ENCODE assay signal across 20 cellular contexts in genomic region chr12:29547151-29547561, GRCh38. TPM values are rescaled to one million over a fixed set of nuclear protein-coding genes. Genes with fewer than 3 reads are reported as not detected.
DNase-seq lines count a peak whose midpoint lies in the region; ATAC-seq and TF ChIP-seq lines count a peak whose summit lies in the region.
"Had no signal": no experiment of that assay in that cellular context is flagged by ENCODE, and none has a peak within 500 bp of the region (broad histone marks: within the 10 kb centered on the region; RNA-seq: fewer than 3 reads in every experiment).

No MANE protein-coding gene starts in this region.

- 0 out of 2 replicates have a peak, but pooled peaks cover 2% of the 10 kb centered on the region for H3K9me3 ChIP-seq in SJCRH30 (replicated peaks)
- H3K9me3 ChIP-seq: BE2C, HAP-1 had no signal

- no peaks in the 10 kb centered on the region for H3K9me3 Mint-ChIP-seq in osteocyte (ENCODE audit: unreplicated experiment)
- H3K9me3 Mint-ChIP-seq in activated CD8-positive, alpha-beta memory T cell treated with anti-CD3 and anti-CD28 coated beads, Interleukin-2, amount 10 ng/mL, durations not matched to agents 7 days and 5 days (ENCODE audit: low read depth) = no peaks in the 10 kb centered on the region
- H3K9me3 Mint-ChIP-seq: activated B cell treated with CpG ODN at 0.5 μM for 24 hours; activated naive CD4-positive, alpha-beta T cell treated with anti-CD3 and anti-CD28 coated beads, Interleukin-2, amount 10 ng/mL, durations not matched to agents 7 days and 5 days; stimulated activated naive CD8-positive, alpha-beta T cell treated with anti-CD3 and anti-CD28 coated beads, Interleukin-15, amount 100 ng/mL, for 72 hours had no signal

- no peaks in the 10 kb centered on the region for H3K27me3 Mint-ChIP-seq in osteocyte (ENCODE audit: unreplicated experiment)
- H3K27me3 Mint-ChIP-seq in activated CD8-positive, alpha-beta memory T cell treated with anti-CD3 and anti-CD28 coated beads, Interleukin-2, amount 10 ng/mL, durations not matched to agents 7 days and 5 days = no peaks in the 10 kb centered on the region
- H3K27me3 Mint-ChIP-seq: activated naive CD4-positive, alpha-beta T cell treated with anti-CD3 and anti-CD28 coated beads, Interleukin-2, amount 10 ng/mL, durations not matched to agents 7 days and 5 days had no signal

- H3K36me3 ChIP-seq in SJCRH30 = peaks cover 29% of the 10 kb centered on the region
- H3K36me3 ChIP-seq: BE2C, HAP-1 had no signal

- H3K4me1 Mint-ChIP-seq in osteocyte (ENCODE audit: unreplicated experiment) = peaks cover 15% of the 10 kb centered on the region
- no peaks in the 10 kb centered on the region for H3K4me1 Mint-ChIP-seq in activated CD8-positive, alpha-beta memory T cell treated with anti-CD3 and anti-CD28 coated beads, Interleukin-2, amount 10 ng/mL, durations not matched to agents 7 days and 5 days
- H3K4me1 Mint-ChIP-seq: activated B cell treated with CpG ODN at 0.5 μM for 24 hours; activated naive CD4-positive, alpha-beta T cell treated with anti-CD3 and anti-CD28 coated beads, Interleukin-2, amount 10 ng/mL, durations not matched to agents 7 days and 5 days; stimulated activated naive CD8-positive, alpha-beta T cell treated with anti-CD3 and anti-CD28 coated beads, Interleukin-15, amount 100 ng/mL, for 72 hours had no signal

- DNase-seq in AG20443 (ENCODE audit: low spot score) = peak; percentile 53
- peak in 1 of 2 experiments; percentile 19 for DNase-seq in SJCRH30
- DNase-seq in fibroblast of mammary gland (ENCODE audit: low read depth) = peak; percentile 82
- peak; percentile 3 for DNase-seq in renal cortical epithelial cell (ENCODE audit: low read depth)
- DNase-seq in cortex of kidney (lab: John Stamatoyannopoulos, UW) = no peak
- DNase-seq in NCI-H510A treated with DMSO at 0.1 percent for 48 hours (lab: John Stamatoyannopoulos, UW) = no peak
- no peak for DNase-seq in osteocyte (ENCODE audit: extremely low spot score, unreplicated experiment)
- no peak for DNase-seq in activated CD8-positive, alpha-beta memory T cell treated with anti-CD3 and anti-CD28 coated beads, Interleukin-2, amount 10 ng/mL, durations not matched to agents 7 days and 5 days
- DNase-seq: activated B cell treated with CpG ODN at 0.5 μM for 24 hours; activated CD8-positive, alpha-beta memory T cell treated with anti-CD3 and anti-CD28 coated beads, Interleukin-2, amount 50 U/mL, for 48 hours; activated naive CD4-positive, alpha-beta T cell treated with anti-CD3 and anti-CD28 coated beads, Interleukin-2, amount 10 ng/mL, durations not matched to agents 7 days and 5 days; BE2C; caudate nucleus; DMS 273 treated with DMSO at 0.1 percent for 48 hours; NCI-H2029 treated with DMSO at 0.1 percent for 48 hours; NCI-H526 treated with DMSO at 0.1 percent for 48 hours; stimulated activated naive CD8-positive, alpha-beta T cell treated with anti-CD3 and anti-CD28 coated beads, Interleukin-15, amount 100 ng/mL, for 72 hours had no signal

- CTCF ChIA-PET in activated CD8-positive, alpha-beta memory T cell treated with anti-CD3 and anti-CD28 coated beads, Interleukin-2, amount 10 ng/mL, durations not matched to agents 7 days and 5 days (lab: Charles Lee) = no interaction called here

- H3K27ac ChIP-seq in SJCRH30 = peak overlapping the region; percentile 80
- H3K27ac ChIP-seq: HL-60 had no signal

- peaks cover 25% of the 10 kb centered on the region for H3K4me1 ChIP-seq in SJCRH30
- H3K4me1 ChIP-seq: BE2C, HAP-1 had no signal

- H3K27me3 ChIP-seq in SJCRH30 = no peaks in the 10 kb centered on the region
- H3K27me3 ChIP-seq: BE2C had no signal

- no peak for ATAC-seq in activated CD8-positive, alpha-beta memory T cell treated with anti-CD3 and anti-CD28 coated beads, Interleukin-2, amount 10 ng/mL, durations not matched to agents 7 days and 5 days
- ATAC-seq: stimulated activated naive CD8-positive, alpha-beta T cell treated with anti-CD3 and anti-CD28 coated beads, Interleukin-15, amount 100 ng/mL, for 72 hours had no signal

- peaks cover 9% of the 10 kb centered on the region for H3K36me3 Mint-ChIP-seq in osteocyte (ENCODE audit: unreplicated experiment)
- no peaks in the 10 kb centered on the region for H3K36me3 Mint-ChIP-seq in activated CD8-positive, alpha-beta memory T cell treated with anti-CD3 and anti-CD28 coated beads, Interleukin-2, amount 10 ng/mL, durations not matched to agents 7 days and 5 days
- H3K36me3 Mint-ChIP-seq: activated naive CD4-positive, alpha-beta T cell treated with anti-CD3 and anti-CD28 coated beads, Interleukin-2, amount 10 ng/mL, durations not matched to agents 7 days and 5 days had no signal

- H3K4me3 ChIP-seq in SJCRH30 = no peak overlapping the region
- H3K4me3 ChIP-seq in fibroblast of mammary gland (ENCODE audit: control insufficient read depth, low read depth, low read length) = no peak overlapping the region
- H3K4me3 ChIP-seq: HAP-1, skin epidermis had no signal

- no peak overlapping the region for H3K4me3 Mint-ChIP-seq in osteocyte (ENCODE audit: unreplicated experiment)
- no peak overlapping the region for H3K4me3 Mint-ChIP-seq in activated CD8-positive, alpha-beta memory T cell treated with anti-CD3 and anti-CD28 coated beads, Interleukin-2, amount 10 ng/mL, durations not matched to agents 7 days and 5 days
- H3K4me3 Mint-ChIP-seq: activated B cell treated with CpG ODN at 0.5 μM for 24 hours; activated naive CD4-positive, alpha-beta T cell treated with anti-CD3 and anti-CD28 coated beads, Interleukin-2, amount 10 ng/mL, durations not matched to agents 7 days and 5 days; stimulated activated naive CD8-positive, alpha-beta T cell treated with anti-CD3 and anti-CD28 coated beads, Interleukin-15, amount 100 ng/mL, for 72 hours had no signal

- H3K27ac Mint-ChIP-seq in osteocyte (ENCODE audit: unreplicated experiment) = no peak overlapping the region
- H3K27ac Mint-ChIP-seq in activated CD8-positive, alpha-beta memory T cell treated with anti-CD3 and anti-CD28 coated beads, Interleukin-2, amount 10 ng/mL, durations not matched to agents 7 days and 5 days = no peak overlapping the region
- H3K27ac Mint-ChIP-seq: activated B cell treated with CpG ODN at 0.5 μM for 24 hours; activated naive CD4-positive, alpha-beta T cell treated with anti-CD3 and anti-CD28 coated beads, Interleukin-2, amount 10 ng/mL, durations not matched to agents 7 days and 5 days; stimulated activated naive CD8-positive, alpha-beta T cell treated with anti-CD3 and anti-CD28 coated beads, Interleukin-15, amount 100 ng/mL, for 72 hours had no signal

- no peak for TF ChIP-seq CTCF in fibroblast of mammary gland (conservative IDR thresholded peaks at IDR 0.05; ENCODE audit: control insufficient read depth, insufficient read depth, low read depth, low read length)
- no peak for TF ChIP-seq CTCF in osteocyte (IDR thresholded peaks at IDR 0.05)

RNA-seq across cellular contexts. Expression of gene OVCH1, which starts 49.7 kb away (rescaled TPM):
- 0.45 and 0.76 TPM in 2 replicates for total RNA-seq in SJCRH30 (2014; rRNA removed; shearing (Covaris generic))
- total RNA-seq in renal cortical epithelial cell (not detected in 2 replicates), osteocyte (0.46 and 0.52 TPM in 2 replicates)
- not detected for total RNA-seq in activated CD8-positive, alpha-beta memory T cell treated with anti-CD3 and anti-CD28 coated beads, Interleukin-2, amount 10 ng/mL, durations not matched to agents 7 days and 5 days
- total RNA-seq: activated B cell treated with CpG ODN at 0.5 μM for 24 hours had no signal

Comparison
In these comparisons a context has a peak if more than half of its experiments do, and no peak if none do; other contexts are left out.
1. DNase-seq: peak in AG20443 (single experiment), fibroblast of mammary gland (single experiment) and renal cortical epithelial cell (single experiment); none in cortex of kidney (single experiment), NCI-H510A treated with DMSO at 0.1 percent for 48 hours (single experiment), osteocyte (single experiment) and activated CD8-positive, alpha-beta memory T cell treated with anti-CD3 and anti-CD28 coated beads, Interleukin-2, amount 10 ng/mL, durations not matched to agents 7 days and 5 days (single experiment).